In the genomic region with DNA sequence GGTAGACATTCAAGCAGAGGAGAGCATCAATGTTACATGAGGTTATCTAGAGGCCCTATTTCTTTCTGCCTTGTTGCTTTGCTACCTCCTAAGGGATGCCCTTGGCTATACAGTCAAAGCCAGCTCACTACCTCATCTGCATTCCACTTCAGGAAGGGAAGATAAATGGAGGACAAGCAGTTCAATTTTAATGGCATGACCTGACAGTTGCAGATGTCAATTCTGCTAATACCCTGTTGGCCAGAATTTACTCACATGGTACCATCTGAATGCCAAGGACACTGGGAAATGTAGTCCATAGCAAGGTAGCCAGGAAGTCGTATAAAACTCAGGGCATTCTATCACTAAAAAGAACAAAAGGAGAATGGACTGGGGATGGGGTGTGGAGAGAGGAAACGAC, we compare ENCODE assay signal across 28 cellular contexts. TPM values are rescaled to one million over a fixed set of nuclear protein-coding genes. Genes with fewer than 3 reads are reported as not detected.
DNase-seq lines count a peak whose midpoint lies in the region; ATAC-seq, FAIRE-seq and TF ChIP-seq lines count a peak whose summit lies in the region.
"Had no signal": no experiment of that assay in that cellular context is flagged by ENCODE, and none has a peak within 500 bp of the region (broad histone marks: within the 10 kb centered on the region; RNA-seq: fewer than 3 reads in every experiment).

No MANE protein-coding gene starts in this region.

- intact Hi-C loops in HCT116 (cut with micrococcal nuclease): no loop called here
- intact Hi-C loops in endothelial cell of umbilical vein (cut with micrococcal nuclease): no loop called here

- H3K9ac ChIP-seq in HCT116 (ENCODE audit: low read length) (no peak overlapping the region), endothelial cell of umbilical vein (replicated peaks; ENCODE audit: extremely low read depth, insufficient read depth, low read length) (no peak overlapping the region), mesendoderm (ENCODE audit: low read length) (no peak overlapping the region)
- H3K9ac ChIP-seq: BLaER1 had no signal

- no peak overlapping the region for H3K4ac ChIP-seq in mesendoderm (ENCODE audit: low read depth, low read length)

- H3K79me1 ChIP-seq in mesendoderm (ENCODE audit: low read length): no peaks in the 10 kb centered on the region

- TF ChIP-seq POLR2A in HCT116 (IDR thresholded peaks at IDR 0.05; ENCODE audit: borderline replicate concordance, extremely low read depth, insufficient read depth, insufficient read length): no peak
- TF ChIP-seq POLR2A in endothelial cell of umbilical vein (IDR thresholded peaks at IDR 0.05; ENCODE audit: low read depth, low read length): peak; percentile 18

- H3K27me3 ChIP-seq in HCT116 (ENCODE audit: insufficient read depth, low read length): no peaks in the 10 kb centered on the region
- H3K27me3 ChIP-seq in endothelial cell of umbilical vein (ENCODE audit: control insufficient read depth in 2 of 2, insufficient read depth in 2 of 2, low read length in 2 of 2): no peaks in the 10 kb centered on the region
- H3K27me3 ChIP-seq in mesendoderm (ENCODE audit: insufficient read depth, low read length, poor library complexity): no peaks in the 10 kb centered on the region
- H3K27me3 ChIP-seq: BLaER1, spleen, suprapubic skin, uterus had no signal

- H3K4me3 ChIP-seq in HCT116 (replicated peaks in 1 of 2; ENCODE audit: low read depth in 1 of 2, low read length in 2 of 2) (no peak overlapping the region), endothelial cell of umbilical vein (replicated peaks in 1 of 3; ENCODE audit: insufficient read depth in 1 of 3, low read depth in 1 of 3, low read length in 3 of 3) (no peak overlapping the region), mesendoderm (ENCODE audit: low read length) (no peak overlapping the region)
- H3K4me3 ChIP-seq: BLaER1, spleen, suprapubic skin, uterus had no signal

- no peak overlapping the region for H2AK5ac ChIP-seq in mesendoderm (ENCODE audit: low read length)

- RAD21 ChIA-PET in HCT116 (lab: Charles Lee; ENCODE audit: low non-redundant PET in 1 of 2, low total read pairs in 2 of 2, uncharacterized antibody in 2 of 2, unreplicated experiment in 2 of 2): no interaction called here

- BruUV-seq in HCT116 (replicated peaks; lab: Mats Ljungman, UMichigan) (no TSS peak), endothelial cell of umbilical vein (replicated peaks; lab: Mats Ljungman, UMichigan) (no TSS peak)

- no peak overlapping the region for H3K18ac ChIP-seq in mesendoderm (ENCODE audit: low read length)

- no peaks in the 10 kb centered on the region for H3K79me2 ChIP-seq in HCT116 (ENCODE audit: insufficient read depth, low read length)
- H3K79me2 ChIP-seq in endothelial cell of umbilical vein (ENCODE audit: control insufficient read depth, insufficient read depth, low read length): peaks cover 7% of the 10 kb centered on the region
- no peaks in the 10 kb centered on the region for H3K79me2 ChIP-seq in mesendoderm (ENCODE audit: control insufficient read depth, insufficient read depth, low read length)

- FAIRE-seq in endothelial cell of umbilical vein (lab: Jason Lieb, UNC) (no peak), GM19239 (lab: Jason Lieb, UNC) (no peak)

- no peak overlapping the region for H3K23ac ChIP-seq in mesendoderm (ENCODE audit: low read length)

- no peak overlapping the region for H2BK15ac ChIP-seq in mesendoderm (replicated peaks; ENCODE audit: low read depth)

- DNase-seq in HCT116 (ENCODE audit: low read depth, low spot score): no peak
- peak; percentile 16 for DNase-seq in NCI-H446 treated with DMSO at 0.1 percent for 48 hours (lab: John Stamatoyannopoulos, UW)
- no peak for DNase-seq in endothelial cell of umbilical vein (ENCODE audit: low read depth, low spot score)
- DNase-seq in mesendoderm: peak; percentile 54
- no peak for DNase-seq in NK-92 (lab: John Stamatoyannopoulos, UW; ENCODE audit: unreplicated experiment)
- no peak for DNase-seq in GM19239 (ENCODE audit: insufficient read length, low spot score)
- DNase-seq in 8988T: no peak
- no peak for DNase-seq in NCI-H2081 treated with DMSO at 0.1 percent for 48 hours (lab: John Stamatoyannopoulos, UW)
- DNase-seq: activated CD4-positive, alpha-beta T cell treated with anti-CD3 and anti-CD28 coated beads, Interleukin-2, amount 50 U/mL, for 4 hours; activated CD4-positive, CD25-positive, alpha-beta regulatory T cell; activated naive CD8-positive, alpha-beta T cell treated with anti-CD3 and anti-CD28 coated beads, Interleukin-2, amount 10 ng/mL, durations not matched to agents 7 days and 5 days; cerebellar nuclear complex; COR-L47; erythroblast; foreskin fibroblast; hippocampal formation; MM.1S; natural killer cell; NCI-H1436; NCI-H2171; NCI-H524 treated with DMSO at 0.1 percent for 48 hours; spleen; stimulated activated CD4-positive, alpha-beta T cell treated with anti-CD3 and anti-CD28 coated beads, Interleukin-2, amount 100 ng/mL, for 48 hours; T-helper 9 cell; uterus had no signal

- H3K36me3 ChIP-seq in HCT116 (ENCODE audit: control insufficient read depth in 1 of 2, insufficient read depth in 2 of 2, low read length in 2 of 2) (no peaks in the 10 kb centered on the region), endothelial cell of umbilical vein (ENCODE audit: control insufficient read depth in 2 of 2, extremely low read depth in 1 of 2, insufficient read depth in 2 of 2, low read length in 2 of 2) (peaks cover 21 to 22% of the 10 kb centered on the region in 2 experiments), mesendoderm (ENCODE audit: control insufficient read depth, insufficient read depth, low read length) (no peaks in the 10 kb centered on the region)
- H3K36me3 ChIP-seq: BLaER1, spleen, uterus had no signal

- H2AFZ ChIP-seq in HCT116 (ENCODE audit: low read depth, low read length, poor library complexity, severe bottlenecking): no peak overlapping the region
- H2AFZ ChIP-seq in endothelial cell of umbilical vein (ENCODE audit: low read depth, low read length): no peak overlapping the region

- H3K9me2 ChIP-seq in HCT116 (ENCODE audit: insufficient read depth): no peaks in the 10 kb centered on the region

- TF ChIP-seq CTCF in HCT116 (IDR thresholded peaks at IDR 0.05 in 2 of 3, conservative IDR thresholded peaks at IDR 0.05 in 1 of 3; ENCODE audit: borderline replicate concordance in 1 of 3, insufficient read depth in 1 of 3, low read depth in 2 of 3, low read length in 2 of 3) (no peak), endothelial cell of umbilical vein (IDR thresholded peaks at IDR 0.05; ENCODE audit: extremely low read depth in 1 of 2, insufficient read depth in 1 of 2, low read depth in 1 of 2, low read length in 2 of 2) (no peak)

- dilution Hi-C loops in endothelial cell of umbilical vein (cut with MboI; ENCODE audit: extremely low pct_ligation_motif_present, low sequenced_read_pairs): no loop called here

- H3K4me2 ChIP-seq in HCT116 (ENCODE audit: low read length): no peak overlapping the region
- H3K4me2 ChIP-seq in endothelial cell of umbilical vein (ENCODE audit: insufficient read depth, low read length): no peak overlapping the region
- H3K4me2 ChIP-seq in mesendoderm (ENCODE audit: low read length): no peak overlapping the region
- H3K4me2 ChIP-seq: BLaER1 had no signal

- H2BK120ac ChIP-seq in mesendoderm (ENCODE audit: low read depth, low read length): no peak overlapping the region

- H3K9me3 ChIP-seq in HCT116 (ENCODE audit: control insufficient read depth in 1 of 2, insufficient read depth in 1 of 2, low read depth in 1 of 2, low read length in 2 of 2) (no peaks in the 10 kb centered on the region), endothelial cell of umbilical vein (replicated peaks; ENCODE audit: control insufficient read depth, insufficient read depth, low read length) (no peaks in the 10 kb centered on the region)
- H3K9me3 ChIP-seq: BLaER1, spleen, suprapubic skin, uterus had no signal

- H4K8ac ChIP-seq in mesendoderm (ENCODE audit: low read depth, low read length): no peak overlapping the region

- CTCF ChIA-PET in HCT116 (lab: Charles Lee) (no interaction called here), endothelial cell of umbilical vein (lab: Charles Lee) (no interaction called here)

- no peak overlapping the region for H4K5ac ChIP-seq in mesendoderm (ENCODE audit: low read length)

- no CpG with 5 or more reads among the region's 2 CpGs for WGBS in mesendoderm (ENCODE audit: extremely low coverage, insufficient coverage, low lambda C conversion rate)

- TF ChIP-seq RAD21 in HCT116 (IDR thresholded peaks at IDR 0.05; ENCODE audit: low read depth): no peak

- H3K9me1 ChIP-seq in endothelial cell of umbilical vein (replicated peaks; ENCODE audit: control insufficient read depth, extremely low read depth, insufficient read depth, low read length): no peaks in the 10 kb centered on the region

- no peak overlapping the region for H3K27ac ChIP-seq in HCT116 (ENCODE audit: low read depth, low read length)
- H3K27ac ChIP-seq in endothelial cell of umbilical vein (ENCODE audit: insufficient read depth, low read depth, low read length): no peak overlapping the region
- H3K27ac ChIP-seq in mesendoderm (ENCODE audit: low read depth, low read length): no peak overlapping the region
- H3K27ac ChIP-seq: BLaER1, spleen, suprapubic skin, uterus had no signal

- POLR2A ChIA-PET in HCT116 (lab: Charles Lee): no interaction called here
- POLR2A ChIA-PET in endothelial cell of umbilical vein (lab: Charles Lee): no interaction called here

- H4K20me1 ChIP-seq in HCT116 (ENCODE audit: insufficient read depth) (no peaks in the 10 kb centered on the region), endothelial cell of umbilical vein (replicated peaks; ENCODE audit: control insufficient read depth, extremely low read depth, insufficient read depth, low read length) (no peaks in the 10 kb centered on the region)
- H4K20me1 ChIP-seq: BLaER1 had no signal

- H2BK5ac ChIP-seq in mesendoderm (ENCODE audit: low read length): no peak overlapping the region

- H3K4me1 ChIP-seq in HCT116 (ENCODE audit: control insufficient read depth in 1 of 2, insufficient read depth in 2 of 2, low read length in 2 of 2) (peaks cover 0 to 4% of the 10 kb centered on the region in 2 experiments; a peak in 1 of 4 replicates), endothelial cell of umbilical vein (ENCODE audit: control insufficient read depth, extremely low read depth, insufficient read depth, low read length) (peaks cover 47% of the 10 kb centered on the region), mesendoderm (ENCODE audit: control insufficient read depth, low read depth, low read length) (no peaks in the 10 kb centered on the region)

- no peak overlapping the region for H3K56ac ChIP-seq in mesendoderm (ENCODE audit: low read length)

- ATAC-seq in HCT116: 0 out of 2 replicates have a peak, but pooled peaks have one; percentile 40
- ATAC-seq: natural killer cell; stimulated activated memory B cell treated with anti-CD40 and anti-IgM and Interleukin-4, amounts not matched to agents 10 μg/mL and 1 μg/mL and 100 μg/mL, for 72 hours had no signal

RNA-seq across cellular contexts. Expression of a gene that starts 31.5 kb away (rescaled TPM):
- total RNA-seq in HCT116 (2021; ENCODE audit: unreplicated experiment) (0.12 TPM), endothelial cell of umbilical vein (137 and 140 TPM in 2 replicates)
- polyA plus RNA-seq in HCT116 (2012): 0.04 TPM in 1 of 2 replicates, not detected in the other
- 40.2 and 52.6 TPM in 2 replicates for polyA plus RNA-seq in endothelial cell of umbilical vein
- polyA plus RNA-seq in endothelial cell of umbilical vein (2011; cell fraction: cytosol; rRNA removed): 77.1 and 91.5 TPM in 2 replicates
- polyA plus RNA-seq in endothelial cell of umbilical vein (2011; cell fraction: nucleus; rRNA removed): 207 and 208 TPM in 2 replicates
- polyA plus RNA-seq in endothelial cell of umbilical vein (2012): 134 and 174 TPM in 2 replicates
- polyA minus RNA-seq in endothelial cell of umbilical vein: 100 and 108 TPM in 2 replicates
- 1.3 TPM for polyA minus RNA-seq in endothelial cell of umbilical vein (2011; cell fraction: cytosol; rRNA and poly(A)+ RNA removed)
- polyA minus RNA-seq in endothelial cell of umbilical vein (2011; cell fraction: nucleus; rRNA and poly(A)+ RNA removed): 278 and 328 TPM in 2 replicates
- polyA plus RNA-seq in mesendoderm (2013, experiment 1 of 2): 0.04 TPM
- polyA plus RNA-seq in mesendoderm (2013, experiment 2 of 2): 0.10 TPM
- total RNA-seq: activated naive CD8-positive, alpha-beta T cell treated with anti-CD3 and anti-CD28 coated beads, Interleukin-2, amount 10 ng/mL, durations not matched to agents 7 days and 5 days; natural killer cell had no signal

Comparison
In these comparisons a context has a peak if more than half of its experiments do, and no peak if none do; other contexts are left out.
1. DNase-seq: peak in NCI-H446 treated with DMSO at 0.1 percent for 48 hours (single experiment) and mesendoderm (single experiment); none in HCT116 (single experiment), endothelial cell of umbilical vein (single experiment), NK-92 (single experiment), GM19239 (single experiment), 8988T (single experiment) and NCI-H2081 treated with DMSO at 0.1 percent for 48 hours (single experiment).
2. RNA of a gene that starts 31.5 kb away (total RNA-seq): 137 to 140 TPM in endothelial cell of umbilical vein; 0.12 TPM in HCT116 (single experiment); every median in the first group is over 100 times any median in the second.